Comparison of ENCODE assay signal across 16 cellular contexts in the genomic region with DNA sequence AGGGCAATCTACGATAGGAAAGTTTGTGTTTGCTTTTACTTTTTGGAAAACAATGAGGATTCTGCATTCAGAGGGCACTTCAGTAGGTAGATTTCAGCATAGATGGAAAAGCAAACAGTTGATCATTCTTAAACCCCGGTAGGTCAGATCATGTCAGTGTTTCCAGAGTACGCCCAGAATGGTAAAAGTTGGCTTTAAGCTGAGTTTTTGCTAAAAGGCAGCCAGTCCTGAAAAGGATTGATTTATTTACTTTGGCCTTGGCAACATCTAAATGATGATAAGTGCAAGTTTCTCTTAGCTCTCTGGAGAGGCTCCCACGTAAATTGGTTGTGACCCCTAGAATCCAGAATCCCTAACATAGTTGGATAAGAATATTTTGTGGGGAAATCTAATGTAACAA.
DNase-seq lines count a peak whose midpoint lies in the region; ATAC-seq and TF ChIP-seq lines count a peak whose summit lies in the region.
"Had no signal": no experiment of that assay in that cellular context is flagged by ENCODE, and none has a peak within 500 bp of the region (broad histone marks: within the 10 kb centered on the region; RNA-seq: fewer than 3 reads in every experiment).

No MANE protein-coding gene starts in this region.

- no peaks in the 10 kb centered on the region for H3K9me3 Mint-ChIP-seq in activated naive CD8-positive, alpha-beta T cell treated with anti-CD3 and anti-CD28 coated beads, Interleukin-2, amount 50 U/mL, for 24 hours
- H3K9me3 Mint-ChIP-seq: IgD-negative memory B cell had no signal

- H3K27ac ChIP-seq in esophagus squamous epithelium = no peak overlapping the region
- H3K27ac ChIP-seq: SJCRH30 had no signal

- H3K9me2 ChIP-seq in Loucy (replicated peaks; ENCODE audit: low read depth, low read length) = no peaks in the 10 kb centered on the region

- H3K36me3 Mint-ChIP-seq in activated naive CD8-positive, alpha-beta T cell treated with anti-CD3 and anti-CD28 coated beads, Interleukin-2, amount 50 U/mL, for 24 hours (ENCODE audit: low read depth) = peaks cover 14% of the 10 kb centered on the region

- peak overlapping the region; percentile 56 for H3K9ac ChIP-seq in Loucy (ENCODE audit: low read depth, low read length, poor library complexity, severe bottlenecking)

- H3K36me3 ChIP-seq in Loucy (ENCODE audit: insufficient read depth, low read length) = peaks cover 18% of the 10 kb centered on the region; the same call in 1 of the 2 replicates
- peaks cover 0 to 32% (median 0%) of the 10 kb centered on the region in 3 donors for H3K36me3 ChIP-seq in esophagus squamous epithelium
- H3K36me3 ChIP-seq: HAP-1 had no signal

- peaks cover 2% of the 10 kb centered on the region for H3K4me1 Mint-ChIP-seq in activated naive CD8-positive, alpha-beta T cell treated with anti-CD3 and anti-CD28 coated beads, Interleukin-2, amount 50 U/mL, for 24 hours

- peaks cover 20% of the 10 kb centered on the region for H3K4me1 ChIP-seq in Loucy (ENCODE audit: insufficient read depth, low read length, poor library complexity, severe bottlenecking)
- H3K4me1 ChIP-seq in esophagus squamous epithelium = peaks cover 2 to 64% (median 7%) of the 10 kb centered on the region in 3 donors
- H3K4me1 ChIP-seq: HAP-1, SJCRH30 had no signal

- no peaks in the 10 kb centered on the region for H3K79me2 ChIP-seq in Loucy (ENCODE audit: insufficient read depth, low read length)

- no peaks in the 10 kb centered on the region for H3K27me3 ChIP-seq in Loucy (ENCODE audit: insufficient read depth, low read length, poor library complexity, severe bottlenecking)
- no peaks in the 10 kb centered on the region for H3K27me3 ChIP-seq in esophagus squamous epithelium
- H3K27me3 ChIP-seq: SJCRH30 had no signal

- H3K9me3 ChIP-seq in Loucy (ENCODE audit: insufficient read depth, low read depth, low read length) (no peaks in the 10 kb centered on the region), esophagus squamous epithelium (no peaks in the 10 kb centered on the region)
- H3K9me3 ChIP-seq: HAP-1, SJCRH30 had no signal

- H4K20me1 ChIP-seq in Loucy (ENCODE audit: insufficient read depth, low read length, poor library complexity, severe bottlenecking) = no peaks in the 10 kb centered on the region

- TF ChIP-seq POLR2A in esophagus squamous epithelium (IDR thresholded peaks at IDR 0.05) = no peak

- no peak overlapping the region for H3K4me3 Mint-ChIP-seq in activated naive CD8-positive, alpha-beta T cell treated with anti-CD3 and anti-CD28 coated beads, Interleukin-2, amount 50 U/mL, for 24 hours
- H3K4me3 Mint-ChIP-seq: IgD-negative memory B cell had no signal

- DNase-seq in choroid plexus epithelial cell (ENCODE audit: low read depth) (peak; percentile 46), iris pigment epithelial cell (ENCODE audit: low read depth) (peak; percentile 7), sciatic nerve (ENCODE audit: low spot score) (no peak), esophagus squamous epithelium (lab: John Stamatoyannopoulos, UW) (no peak)
- DNase-seq in activated naive CD8-positive, alpha-beta T cell treated with anti-CD3 and anti-CD28 coated beads, Interleukin-2, amount 50 U/mL, for 24 hours = no peak
- DNase-seq: ACHN, AML-193, COR-L47, NCI-H1930, NCI-H446 treated with DMSO at 0.1 percent for 48 hours, RPMI8226, SJCRH30 had no signal

- intact Hi-C loops in sciatic nerve (cut with DNase I) (no loop called here), esophagus squamous epithelium (cut with DNase I) (no loop called here)

- H3K27ac Mint-ChIP-seq in activated naive CD8-positive, alpha-beta T cell treated with anti-CD3 and anti-CD28 coated beads, Interleukin-2, amount 50 U/mL, for 24 hours = no peak overlapping the region
- H3K27ac Mint-ChIP-seq: IgD-negative memory B cell had no signal

- H3K27me3 Mint-ChIP-seq in activated naive CD8-positive, alpha-beta T cell treated with anti-CD3 and anti-CD28 coated beads, Interleukin-2, amount 50 U/mL, for 24 hours = no peaks in the 10 kb centered on the region
- H3K27me3 Mint-ChIP-seq: IgD-negative memory B cell had no signal

- H3K4me3 ChIP-seq in Loucy (ENCODE audit: low read length, poor library complexity, severe bottlenecking) (peak overlapping the region; percentile 48), choroid plexus epithelial cell (ENCODE audit: low read depth, low read length) (no peak overlapping the region), esophagus squamous epithelium (no peak overlapping the region)
- H3K4me3 ChIP-seq: HAP-1, SJCRH30 had no signal

- peak overlapping the region; percentile 45; the same call in 1 of the 2 replicates for H2AFZ ChIP-seq in Loucy (ENCODE audit: low read length)

- WGBS in esophagus squamous epithelium, 2 donors = 26 to 46% methylated on average over 4 of the region's 4 CpGs

- H3K4me2 ChIP-seq in Loucy (ENCODE audit: low read depth, low read length, poor library complexity, severe bottlenecking) = peak overlapping the region; percentile 67

- TF ChIP-seq CTCF in Loucy (conservative IDR thresholded peaks at IDR 0.05; ENCODE audit: low read length) (no peak), choroid plexus epithelial cell (conservative IDR thresholded peaks at IDR 0.05; ENCODE audit: low read depth, low read length) (no peak), esophagus squamous epithelium (IDR thresholded peaks at IDR 0.05) (no peak)

- no peaks in the 10 kb centered on the region for H3F3A ChIP-seq in Loucy (ENCODE audit: low read depth)

- ATAC-seq in sciatic nerve (peak; percentile 75), GM21528 (IDR thresholded peaks at IDR 0.05; ENCODE audit: low FRiP score, unreplicated experiment) (no peak)
- ATAC-seq in activated naive CD8-positive, alpha-beta T cell treated with anti-CD3 and anti-CD28 coated beads, Interleukin-2, amount 50 U/mL, for 24 hours = no peak

Comparison
In these comparisons a context has a peak if more than half of its experiments do, and no peak if none do; other contexts are left out.
1. DNase-seq: peak in choroid plexus epithelial cell (single experiment) and iris pigment epithelial cell (single experiment); none in sciatic nerve (single experiment), activated naive CD8-positive, alpha-beta T cell treated with anti-CD3 and anti-CD28 coated beads, Interleukin-2, amount 50 U/mL, for 24 hours (single experiment) and esophagus squamous epithelium (single experiment).